17 cellular contexts compared by ENCODE assay signal in genomic region chr16:84898447-84898846, GRCh38.
A peak's percentile ranks its signal among the peaks of the same experiment; 100 is the strongest.
DNase-seq lines count a peak whose midpoint lies in the region; ATAC-seq and TF ChIP-seq lines count a peak whose summit lies in the region.
"Had no signal": no experiment of that assay in that cellular context is flagged by ENCODE, and none has a peak within 500 bp of the region (broad histone marks: within the 10 kb centered on the region; RNA-seq: fewer than 3 reads in every experiment).

No MANE protein-coding gene starts in this region.

- WGBS in transverse colon (ENCODE audit: low coverage in 1 of 2), 2 donors: 82 to 100% methylated on average over 1 to 2 of the region's 2 CpGs

- H3K4me3 ChIP-seq in left ventricle myocardium inferior (no peak overlapping the region), transverse colon (no peak overlapping the region)
- H3K4me3 ChIP-seq: gastrocnemius medialis, neural progenitor cell had no signal

- CTCF ChIA-PET in activated CD8-positive, alpha-beta T cell treated with anti-CD3 and anti-CD28 coated beads for 36 hours (lab: Charles Lee): interaction anchor here (1.0 kb wide), 1 partner anchor 73 kb away, joined by 3 read pairs; no protein-coding TSS in a partner anchor
- CTCF ChIA-PET in activated CD8-positive, alpha-beta T cell treated with anti-CD3 and anti-CD28 coated beads, Interleukin-2, amount 10 ng/mL, durations not matched to agents 7 days and 5 days (lab: Charles Lee): no interaction called here

- intact Hi-C loops in activated CD8-positive, alpha-beta T cell treated with anti-CD3 and anti-CD28 coated beads for 36 hours (cut with micrococcal nuclease): no loop called here
- intact Hi-C loops in left ventricle myocardium inferior (cut with micrococcal nuclease): no loop called here
- intact Hi-C loops in transverse colon (cut with DNase I; ENCODE audit: low total_unique reads): no loop called here

- no peaks in the 10 kb centered on the region for H3K9me3 Mint-ChIP-seq in activated CD8-positive, alpha-beta T cell treated with anti-CD3 and anti-CD28 coated beads for 36 hours
- H3K9me3 Mint-ChIP-seq in activated CD8-positive, alpha-beta T cell treated with anti-CD3 and anti-CD28 coated beads, Interleukin-2, amount 10 ng/mL, durations not matched to agents 7 days and 5 days (ENCODE audit: insufficient read depth): no peaks in the 10 kb centered on the region

- no peaks in the 10 kb centered on the region for H3K9me3 ChIP-seq in T-helper 17 cell (ENCODE audit: control insufficient read depth, low read length, poor library complexity, severe bottlenecking)
- H3K9me3 ChIP-seq in left ventricle myocardium inferior (replicated peaks): peaks cover 6% of the 10 kb centered on the region
- H3K9me3 ChIP-seq in transverse colon: no peaks in the 10 kb centered on the region
- H3K9me3 ChIP-seq: gastrocnemius medialis had no signal

- peak; percentile 42 for ATAC-seq in activated CD8-positive, alpha-beta T cell treated with anti-CD3 and anti-CD28 coated beads for 36 hours
- ATAC-seq in activated CD8-positive, alpha-beta T cell treated with anti-CD3 and anti-CD28 coated beads, Interleukin-2, amount 10 ng/mL, durations not matched to agents 7 days and 5 days: no peak
- ATAC-seq in T-helper 17 cell: no peak
- ATAC-seq in GM21717 (IDR thresholded peaks at IDR 0.05; ENCODE audit: unreplicated experiment): no peak
- ATAC-seq: left colon had no signal

- H3K27me3 ChIP-seq in left ventricle myocardium inferior (ENCODE audit: low read depth): peaks cover 19% of the 10 kb centered on the region
- no peaks in the 10 kb centered on the region for H3K27me3 ChIP-seq in transverse colon
- H3K27me3 ChIP-seq: gastrocnemius medialis, neural progenitor cell had no signal

- H3K36me3 Mint-ChIP-seq in activated CD8-positive, alpha-beta T cell treated with anti-CD3 and anti-CD28 coated beads for 36 hours (ENCODE audit: low read depth): no peaks in the 10 kb centered on the region
- H3K36me3 Mint-ChIP-seq in activated CD8-positive, alpha-beta T cell treated with anti-CD3 and anti-CD28 coated beads, Interleukin-2, amount 10 ng/mL, durations not matched to agents 7 days and 5 days (ENCODE audit: low read depth): no peaks in the 10 kb centered on the region
- H3K36me3 Mint-ChIP-seq in T-helper 17 cell (ENCODE audit: low read depth): no peaks in the 10 kb centered on the region

- no peak overlapping the region for H3K27ac Mint-ChIP-seq in activated CD8-positive, alpha-beta T cell treated with anti-CD3 and anti-CD28 coated beads for 36 hours
- no peak overlapping the region for H3K27ac Mint-ChIP-seq in activated CD8-positive, alpha-beta T cell treated with anti-CD3 and anti-CD28 coated beads, Interleukin-2, amount 10 ng/mL, durations not matched to agents 7 days and 5 days
- no peak overlapping the region for H3K27ac Mint-ChIP-seq in T-helper 17 cell
- H3K27ac Mint-ChIP-seq: neural progenitor cell had no signal

- POLR2A ChIA-PET in activated CD8-positive, alpha-beta T cell treated with anti-CD3 and anti-CD28 coated beads for 36 hours (lab: Charles Lee): no interaction called here
- POLR2A ChIA-PET in activated CD8-positive, alpha-beta T cell treated with anti-CD3 and anti-CD28 coated beads, Interleukin-2, amount 10 ng/mL, durations not matched to agents 7 days and 5 days (lab: Charles Lee): no interaction called here

- H3K4me3 Mint-ChIP-seq in activated CD8-positive, alpha-beta T cell treated with anti-CD3 and anti-CD28 coated beads for 36 hours: no peak overlapping the region
- H3K4me3 Mint-ChIP-seq in activated CD8-positive, alpha-beta T cell treated with anti-CD3 and anti-CD28 coated beads, Interleukin-2, amount 10 ng/mL, durations not matched to agents 7 days and 5 days: no peak overlapping the region
- peak overlapping the region; percentile 0 for H3K4me3 Mint-ChIP-seq in T-helper 17 cell
- H3K4me3 Mint-ChIP-seq: neural progenitor cell had no signal

- H3K27ac ChIP-seq in left ventricle myocardium inferior (replicated peaks) (peak overlapping the region; percentile 48), transverse colon (peak overlapping the region; percentile 4 to 47 (median 11))
- H3K27ac ChIP-seq: gastrocnemius medialis, neural progenitor cell had no signal

- peaks cover 4% of the 10 kb centered on the region for H3K4me1 Mint-ChIP-seq in activated CD8-positive, alpha-beta T cell treated with anti-CD3 and anti-CD28 coated beads for 36 hours (ENCODE audit: low read depth)
- H3K4me1 Mint-ChIP-seq in activated CD8-positive, alpha-beta T cell treated with anti-CD3 and anti-CD28 coated beads, Interleukin-2, amount 10 ng/mL, durations not matched to agents 7 days and 5 days (ENCODE audit: low read depth): peaks cover 6% of the 10 kb centered on the region
- peaks cover 7% of the 10 kb centered on the region for H3K4me1 Mint-ChIP-seq in T-helper 17 cell

- in situ Hi-C loops in transverse colon (cut with MboI; ENCODE audit: low pct_ligation_motif_present in 1 of 4, low pct_unique_long_range_greater_than_20kb in 1 of 4, low sequenced_read_pairs in 3 of 4): no loop called here

- H3K36me3 ChIP-seq in left ventricle myocardium inferior (peaks cover 19% of the 10 kb centered on the region), transverse colon (peaks cover 0 to 4% (median 0%) of the 10 kb centered on the region in 4 donors)
- H3K36me3 ChIP-seq: gastrocnemius medialis, neural progenitor cell had no signal

- no peak for DNase-seq in activated CD8-positive, alpha-beta T cell treated with anti-CD3 and anti-CD28 coated beads for 36 hours
- DNase-seq in activated CD8-positive, alpha-beta T cell treated with anti-CD3 and anti-CD28 coated beads, Interleukin-2, amount 10 ng/mL, durations not matched to agents 7 days and 5 days: no peak
- no peak for DNase-seq in T-helper 17 cell
- DNase-seq in left ventricle myocardium inferior: no peak
- DNase-seq in transverse colon: no peak
- no peak for DNase-seq in NCI-H748 (lab: John Stamatoyannopoulos, UW; ENCODE audit: unreplicated experiment)
- no peak for DNase-seq in OCI-M2 (lab: John Stamatoyannopoulos, UW; ENCODE audit: unreplicated experiment)
- DNase-seq: ACHN; activated CD4-positive, alpha-beta T cell treated with anti-CD3 and anti-CD28 coated beads, Interleukin-2, amount 50 U/mL, for 1 hour; activated naive CD4-positive, alpha-beta T cell treated with Interleukin-2 at 50 U/mL for 16 hours; Calu3; left colon; NCI-H1694; NCI-H774 had no signal

- no peak for TF ChIP-seq POLR2A in transverse colon (IDR thresholded peaks at IDR 0.05)

- TF ChIP-seq EP300 in transverse colon (IDR thresholded peaks at IDR 0.05; ENCODE audit: low read depth): no peak

- H3K27me3 Mint-ChIP-seq in activated CD8-positive, alpha-beta T cell treated with anti-CD3 and anti-CD28 coated beads for 36 hours: peaks cover 1% of the 10 kb centered on the region
- H3K27me3 Mint-ChIP-seq in activated CD8-positive, alpha-beta T cell treated with anti-CD3 and anti-CD28 coated beads, Interleukin-2, amount 10 ng/mL, durations not matched to agents 7 days and 5 days (ENCODE audit: low read depth): peaks cover 8% of the 10 kb centered on the region
- peaks cover 14% of the 10 kb centered on the region for H3K27me3 Mint-ChIP-seq in T-helper 17 cell

- H3K4me1 ChIP-seq in left ventricle myocardium inferior (no peaks in the 10 kb centered on the region), transverse colon (no peaks in the 10 kb centered on the region)
- H3K4me1 ChIP-seq: gastrocnemius medialis, neural progenitor cell had no signal

- no peak for TF ChIP-seq CTCF in activated CD8-positive, alpha-beta T cell treated with anti-CD3 and anti-CD28 coated beads for 36 hours (IDR thresholded peaks at IDR 0.05)
- TF ChIP-seq CTCF in left ventricle myocardium inferior (IDR thresholded peaks at IDR 0.05; ENCODE audit: borderline replicate concordance): no peak
- TF ChIP-seq CTCF in transverse colon (IDR thresholded peaks at IDR 0.05): no peak
